ENCODE assay signal across 8 cellular contexts in the genomic region with DNA sequence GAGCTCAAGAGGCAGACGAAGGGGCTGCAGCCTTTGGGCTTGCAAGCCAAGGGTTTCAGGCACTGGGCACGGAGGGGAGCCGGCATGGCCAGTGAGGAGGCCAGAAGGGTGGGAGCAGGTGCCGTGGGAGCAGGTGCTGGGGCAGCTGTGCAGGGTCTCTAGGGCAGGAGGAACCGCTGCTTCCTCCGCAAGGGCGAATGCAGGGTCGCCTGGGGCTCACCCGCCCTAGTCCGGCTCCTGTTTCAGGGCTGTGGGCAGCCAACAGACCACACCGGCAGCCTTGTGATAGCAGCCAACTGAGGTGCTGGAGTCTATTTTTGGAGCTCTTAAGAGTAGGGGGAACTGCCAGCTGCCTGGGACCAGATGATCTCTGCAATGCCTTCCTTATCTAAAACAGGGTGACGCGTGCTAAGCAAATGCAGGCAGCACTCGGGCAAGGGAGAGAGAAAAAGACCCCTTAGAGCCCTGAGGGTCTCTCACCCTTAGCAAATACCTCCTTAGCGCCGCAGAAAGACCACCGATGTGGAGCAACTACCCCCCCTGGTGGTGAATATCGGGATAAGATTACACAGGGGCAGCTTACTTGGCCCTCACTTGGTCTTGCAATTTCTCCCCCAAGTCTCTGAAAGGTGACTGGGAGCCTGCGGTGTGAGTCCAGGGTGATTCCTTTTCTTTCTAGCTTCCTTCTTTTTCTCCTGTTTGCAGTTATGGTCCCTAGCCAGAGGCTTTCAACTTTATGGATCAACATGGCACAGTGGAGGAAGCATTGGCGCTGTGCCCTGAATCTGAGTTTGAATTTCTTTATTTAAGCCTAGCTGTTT. TPM values are rescaled to one million over a fixed set of nuclear protein-coding genes. Genes with fewer than 3 reads are reported as not detected.
DNase-seq lines count a peak whose midpoint lies in the region; ATAC-seq, FAIRE-seq and TF ChIP-seq lines count a peak whose summit lies in the region.

No MANE protein-coding gene starts in this region.

- H3K9ac ChIP-seq in Karpas-422 (ENCODE audit: low read length), result no peak overlapping the region

- peaks cover 14% of the 10 kb centered on the region for H3K27me3 ChIP-seq in AG04450 (ENCODE audit: control insufficient read depth, insufficient read depth, low read length)
- no peaks in the 10 kb centered on the region for H3K27me3 ChIP-seq in Karpas-422 (ENCODE audit: low read length)
- no peaks in the 10 kb centered on the region for H3K27me3 ChIP-seq in thyroid gland

- peak; percentile 82 for TF ChIP-seq CTCF in AG04450 (IDR thresholded peaks at IDR 0.05; ENCODE audit: low read depth, low read length)
- TF ChIP-seq CTCF in thyroid gland (IDR thresholded peaks at IDR 0.05), result peak; percentile 67 to 97 (median 86)

- H4K20me1 ChIP-seq in Karpas-422 (ENCODE audit: insufficient read depth, low read depth, low read length), result no peaks in the 10 kb centered on the region

- CTCF ChIA-PET in AG04450 (lab: Charles Lee), result interaction anchor here (0.5 to 11.0 kb wide), 58 partner anchors 9 to 426 kb away, joined by 3 to 202 read pairs (median 5); partner anchors contain the start of genes DYRK3, EIF2D and IL10

- H3K36me3 ChIP-seq in Karpas-422 (ENCODE audit: insufficient read depth, low read length), result no peaks in the 10 kb centered on the region
- no peaks in the 10 kb centered on the region for H3K36me3 ChIP-seq in thyroid gland

- DNase-seq in AG04450 (ENCODE audit: low read depth, low spot score) (peak; percentile 29), Karpas-422 (peak; percentile 88), RKO (ENCODE audit: low spot score) (peak; percentile 56), activated T-helper 1 cell treated with Interleukin-2 at 50 U/mL for 16 hours (ENCODE audit: low read depth) (peak; percentile 45), frontal cortex (ENCODE audit: low spot score in 2 of 2) (peak; percentile 61 to 72), nucleus accumbens (lab: John Stamatoyannopoulos, UW) (peak in 37 of 56 donors; percentile 6 to 76 (median 25)), thyroid gland (peak; percentile 73 to 78)

- no peaks in the 10 kb centered on the region for H3K9me2 ChIP-seq in Karpas-422 (replicated peaks; ENCODE audit: insufficient read depth, low read length)

- FAIRE-seq in frontal cortex (lab: Jason Lieb, UNC), result no peak

- 11 to 15% methylated on average over 13 to 15 of the region's 20 CpGs for WGBS in thyroid gland, 2 donors

- H3K4me2 ChIP-seq in Karpas-422 (ENCODE audit: low read depth, low read length, poor library complexity, severe bottlenecking), result peak overlapping the region; percentile 40

- peaks cover 34% of the 10 kb centered on the region for H3K4me1 ChIP-seq in Karpas-422 (ENCODE audit: low read length)
- peaks cover 8 to 11% of the 10 kb centered on the region in 2 donors for H3K4me1 ChIP-seq in thyroid gland

- peak; percentile 53 for ATAC-seq in GM18909 (IDR thresholded peaks at IDR 0.05; ENCODE audit: poor library complexity, unreplicated experiment)

- H3K9me3 ChIP-seq in AG04450 (ENCODE audit: control insufficient read depth, insufficient read depth, low read length) (no peaks in the 10 kb centered on the region), Karpas-422 (ENCODE audit: low read length) (no peaks in the 10 kb centered on the region), thyroid gland (no peaks in the 10 kb centered on the region)

- H2AFZ ChIP-seq in Karpas-422 (ENCODE audit: low read length), result no peak overlapping the region

- intact Hi-C loops in thyroid gland (cut with DNase I), result loop anchor here (2.0 to 10.0 kb wide), 2 partner anchors 29 to 169 kb away; partner anchors contain the start of gene DYRK3

- H3K79me2 ChIP-seq in Karpas-422 (ENCODE audit: low read length), result no peaks in the 10 kb centered on the region

- no peak overlapping the region for H3K27ac ChIP-seq in AG04450 (ENCODE audit: low read depth, low read length)
- no peak overlapping the region for H3K27ac ChIP-seq in Karpas-422 (ENCODE audit: low read length)
- no peak overlapping the region for H3K27ac ChIP-seq in thyroid gland

- H3K4me3 ChIP-seq in AG04450 (ENCODE audit: low read depth, low read length), result peak overlapping the region; percentile 31; the same call in 1 of the 2 replicates
- peak overlapping the region; percentile 16; the same call in 1 of the 2 replicates for H3K4me3 ChIP-seq in Karpas-422 (ENCODE audit: low read length)
- H3K4me3 ChIP-seq in thyroid gland (replicated peaks in 1 of 3), result no peak overlapping the region

- POLR2A ChIA-PET in AG04450 (lab: Yijun Ruan, JAX), result interaction anchor here (0.7 to 2.0 kb wide), 2 partner anchors 11 to 29 kb away, joined by 3 to 17 read pairs; partner anchors contain the start of gene DYRK3

- no peak for TF ChIP-seq POLR2A in thyroid gland (IDR thresholded peaks at IDR 0.05)

RNA-seq across cellular contexts. Expression of gene MAPKAPK2, which starts 20.7 kb away (rescaled TPM):
- polyA plus RNA-seq in AG04450 (2011; rRNA removed), result 64.9 and 76.2 TPM in 2 replicates
- polyA minus RNA-seq in AG04450 (2011; rRNA and poly(A)+ RNA removed), result 67.5 and 79.1 TPM in 2 replicates
- 19.8 and 25.1 TPM in 2 replicates for total RNA-seq in Karpas-422 (2014; rRNA removed; shearing (Covaris generic); ENCODE audit: low replicate concordance)
- 7.3 TPM for total RNA-seq in frontal cortex
- total RNA-seq in thyroid gland, result 10 to 100 TPM; 48.5 to 64.0 (median 59.9) TPM

RNA-seq across cellular contexts. Expression of gene DYRK3, which starts 28.7 kb away (rescaled TPM):
- 13.4 and 13.8 TPM in 2 replicates for polyA plus RNA-seq in AG04450 (2011; rRNA removed)
- polyA minus RNA-seq in AG04450 (2011; rRNA and poly(A)+ RNA removed), result 11.4 and 16.4 TPM in 2 replicates
- total RNA-seq in Karpas-422 (2014; rRNA removed; shearing (Covaris generic); ENCODE audit: low replicate concordance), result 0.93 and 2.4 TPM in 2 replicates
- total RNA-seq in frontal cortex (14.7 TPM), thyroid gland (10 to 100 TPM; 14.5 to 21.2 (median 15.9) TPM)

RNA-seq across cellular contexts. Expression of gene EIF2D, which starts 51.8 kb away (rescaled TPM):
- 71.8 and 74.0 TPM in 2 replicates for polyA plus RNA-seq in AG04450 (2011; rRNA removed)
- 43.8 and 45.5 TPM in 2 replicates for polyA minus RNA-seq in AG04450 (2011; rRNA and poly(A)+ RNA removed)
- 51.8 and 106 TPM in 2 replicates for total RNA-seq in Karpas-422 (2014; rRNA removed; shearing (Covaris generic); ENCODE audit: low replicate concordance)
- total RNA-seq in frontal cortex, result 13.9 TPM
- total RNA-seq in thyroid gland, result 10 to 100 TPM; 52.9 to 62.1 (median 57.0) TPM

Comparison
In these comparisons a context has a peak if more than half of its experiments do, and no peak if none do; other contexts are left out.
1. DNase-seq: peak in every context shown above with its lines; median percentile 88 in Karpas-422; 76 in thyroid gland; 66 in frontal cortex; 56 in RKO; 45 in activated T-helper 1 cell treated with Interleukin-2 at 50 U/mL for 16 hours; 29 in AG04450; 25 in nucleus accumbens.
2. H3K4me3 ChIP-seq: peak in AG04450 (single experiment) and Karpas-422 (single experiment); none in thyroid gland (0 of 3).